Comparison of ENCODE assay signal across 26 cellular contexts in the genomic region with DNA sequence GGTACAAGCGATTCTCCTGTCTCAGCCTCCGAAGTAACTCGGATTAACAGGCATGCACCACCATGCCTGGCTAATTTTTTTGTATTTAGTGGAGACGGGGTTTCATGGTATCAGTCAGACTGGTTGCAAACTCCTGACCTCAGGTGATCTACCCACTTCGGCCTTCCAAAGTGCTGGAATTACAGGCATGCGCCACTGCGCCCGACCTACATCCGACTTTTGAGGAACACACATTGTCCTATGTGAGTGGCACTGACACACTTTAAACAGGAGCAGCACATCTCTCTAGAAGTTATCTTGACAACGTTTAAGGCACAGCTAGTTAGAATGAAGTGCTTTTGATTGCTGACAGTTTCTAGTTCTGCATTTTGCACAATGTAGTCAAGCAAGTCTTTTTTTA. TPM values are rescaled to one million over a fixed set of nuclear protein-coding genes. Genes with fewer than 3 reads are reported as not detected.
DNase-seq lines count a peak whose midpoint lies in the region; ATAC-seq and TF ChIP-seq lines count a peak whose summit lies in the region.
"Had no signal": no experiment of that assay in that cellular context is flagged by ENCODE, and none has a peak within 500 bp of the region (broad histone marks: within the 10 kb centered on the region; RNA-seq: fewer than 3 reads in every experiment).

No MANE protein-coding gene starts in this region.

- no peaks in the 10 kb centered on the region for H3K27me3 ChIP-seq in left ventricle myocardium inferior (ENCODE audit: low read depth)
- no peaks in the 10 kb centered on the region for H3K27me3 ChIP-seq in thoracic aorta (replicated peaks; ENCODE audit: insufficient read depth)
- no peaks in the 10 kb centered on the region for H3K27me3 ChIP-seq in Peyer's patch
- H3K27me3 ChIP-seq: BLaER1, transverse colon had no signal

- no peaks in the 10 kb centered on the region for H3K9me3 Mint-ChIP-seq in activated CD4-positive, alpha-beta T cell treated with anti-CD3 and anti-CD28 coated beads, Interleukin-2, amount 10 ng/mL, durations not matched to agents 24 days and 14 days
- H3K9me3 Mint-ChIP-seq: effector memory CD8-positive, alpha-beta T cell; neural crest cell had no signal

- H3K4me3 Mint-ChIP-seq in activated CD4-positive, alpha-beta T cell treated with anti-CD3 and anti-CD28 coated beads, Interleukin-2, amount 10 ng/mL, durations not matched to agents 24 days and 14 days = no peak overlapping the region
- H3K4me3 Mint-ChIP-seq: effector memory CD8-positive, alpha-beta T cell; T-helper 17 cell had no signal

- no peak overlapping the region for H3K4me3 ChIP-seq in left ventricle myocardium inferior
- no peak overlapping the region for H3K4me3 ChIP-seq in thoracic aorta
- H3K4me3 ChIP-seq in Peyer's patch = no peak overlapping the region
- H3K4me3 ChIP-seq: BLaER1, HAP-1, mucosa of descending colon, psoas muscle, skin epidermis, transverse colon had no signal

- H3K27ac ChIP-seq in RWPE1 (peak overlapping the region; percentile 60), left ventricle myocardium inferior (replicated peaks) (peak overlapping the region; percentile 52), thoracic aorta (peak overlapping the region; percentile 91 to 97), Peyer's patch (no peak overlapping the region)
- H3K27ac ChIP-seq: BLaER1 had no signal

- no peak for DNase-seq in activated CD4-positive, alpha-beta T cell treated with anti-CD3 and anti-CD28 coated beads, Interleukin-2, amount 10 ng/mL, durations not matched to agents 24 days and 14 days
- DNase-seq in activated CD4-positive, alpha-beta T cell treated with anti-CD3 and anti-CD28 coated beads, Interleukin-2, amount 50 U/mL, for 48 hours = no peak
- no peak for DNase-seq in RWPE1 (ENCODE audit: low spot score)
- DNase-seq in left ventricle myocardium inferior = no peak
- no peak for DNase-seq in thoracic aorta (ENCODE audit: low spot score)
- DNase-seq in DMS79 (lab: John Stamatoyannopoulos, UW) = no peak
- DNase-seq in Peyer's patch = no peak
- DNase-seq in activated effector memory CD4-positive, alpha-beta T cell treated with anti-CD3 and anti-CD28 coated beads, Interleukin-2, amount 50 U/mL, for 16 hours = no peak
- DNase-seq: activated CD4-positive, alpha-beta T cell treated with anti-CD3 and anti-CD28 coated beads, Interleukin-2, amount 50 U/mL, for 1 hour; activated naive CD4-positive, alpha-beta T cell treated with Interleukin-2 at 50 U/mL for 16 hours; effector memory CD8-positive, alpha-beta T cell; EL; glutamatergic neuron; Kasumi-1; NCI-H526 treated with DMSO at 0.1 percent for 48 hours; psoas muscle; stimulated activated CD4-positive, alpha-beta T cell treated with anti-CD3 and anti-CD28 coated beads, Interleukin-2, amount 100 ng/mL, for 48 hours; stimulated activated naive CD8-positive, alpha-beta T cell treated with anti-CD3 and anti-CD28 coated beads, Interleukin-15, Interleukin-2, amounts not matched to agents 100 U/mL and 50 U/mL, for 24 hours; T-helper 17 cell; transverse colon had no signal

- CTCF ChIA-PET in RWPE1 (lab: Yijun Ruan, JAX) = no interaction called here

- no peaks in the 10 kb centered on the region for H3K27me3 Mint-ChIP-seq in activated CD4-positive, alpha-beta T cell treated with anti-CD3 and anti-CD28 coated beads, Interleukin-2, amount 10 ng/mL, durations not matched to agents 24 days and 14 days
- H3K27me3 Mint-ChIP-seq: effector memory CD8-positive, alpha-beta T cell; T-helper 17 cell had no signal

- peak overlapping the region; percentile 47 for H3K27ac Mint-ChIP-seq in activated CD4-positive, alpha-beta T cell treated with anti-CD3 and anti-CD28 coated beads, Interleukin-2, amount 10 ng/mL, durations not matched to agents 24 days and 14 days
- H3K27ac Mint-ChIP-seq: T-helper 17 cell had no signal

- no peak for ATAC-seq in thoracic aorta (ENCODE audit: insufficient number of reproducible peaks, low FRiP score, low read depth)
- ATAC-seq: effector memory CD8-positive, alpha-beta T cell; left lobe of liver; mucosa of descending colon; psoas muscle; stimulated activated naive CD8-positive, alpha-beta T cell treated with anti-CD3 and anti-CD28 coated beads, Interleukin-15, Interleukin-2, amounts not matched to agents 100 U/mL and 50 U/mL, for 24 hours; T-helper 17 cell had no signal

- H3K9me3 ChIP-seq in left ventricle myocardium inferior (replicated peaks) (no peaks in the 10 kb centered on the region), thoracic aorta (no peaks in the 10 kb centered on the region), Peyer's patch (no peaks in the 10 kb centered on the region)
- H3K9me3 ChIP-seq: BLaER1, HAP-1, mucosa of descending colon, psoas muscle, transverse colon had no signal

- H3K36me3 ChIP-seq in left ventricle myocardium inferior (peaks cover 20% of the 10 kb centered on the region), thoracic aorta (no peaks in the 10 kb centered on the region), Peyer's patch (peaks cover 0 to 69% (median 0%) of the 10 kb centered on the region in 3 donors)

- TF ChIP-seq CTCF in RWPE1 (conservative IDR thresholded peaks at IDR 0.05; ENCODE audit: low read depth) (no peak), left ventricle myocardium inferior (IDR thresholded peaks at IDR 0.05; ENCODE audit: borderline replicate concordance) (no peak), thoracic aorta (IDR thresholded peaks at IDR 0.05) (no peak), Peyer's patch (IDR thresholded peaks at IDR 0.05) (no peak)

- POLR2A ChIA-PET in RWPE1 (lab: Yijun Ruan, JAX; ENCODE audit: low non-redundant PET) = no interaction called here

- H3K4me1 ChIP-seq in left ventricle myocardium inferior (peaks cover 99% of the 10 kb centered on the region), thoracic aorta (ENCODE audit: control insufficient read depth in 1 of 2, low read depth in 2 of 2) (peaks cover 58 to 93% of the 10 kb centered on the region in 2 donors), Peyer's patch (peaks cover 0 to 33% (median 2%) of the 10 kb centered on the region in 4 donors)

- no peak for TF ChIP-seq POLR2A in Peyer's patch (IDR thresholded peaks at IDR 0.05)

- peaks cover 69% of the 10 kb centered on the region for H3K36me3 Mint-ChIP-seq in activated CD4-positive, alpha-beta T cell treated with anti-CD3 and anti-CD28 coated beads, Interleukin-2, amount 10 ng/mL, durations not matched to agents 24 days and 14 days (ENCODE audit: low read depth)

- intact Hi-C loops in activated CD4-positive, alpha-beta T cell treated with anti-CD3 and anti-CD28 coated beads, Interleukin-2, amount 10 ng/mL, durations not matched to agents 24 days and 14 days (cut with micrococcal nuclease) = no loop called here
- intact Hi-C loops in left ventricle myocardium inferior (cut with micrococcal nuclease) = no loop called here

- peaks cover 58% of the 10 kb centered on the region for H3K4me1 Mint-ChIP-seq in activated CD4-positive, alpha-beta T cell treated with anti-CD3 and anti-CD28 coated beads, Interleukin-2, amount 10 ng/mL, durations not matched to agents 24 days and 14 days

RNA-seq across cellular contexts. Expression of a gene that starts 26.7 kb away (rescaled TPM):
- 31.9 and 36.9 TPM in 2 replicates for total RNA-seq in activated CD4-positive, alpha-beta T cell treated with anti-CD3 and anti-CD28 coated beads, Interleukin-2, amount 10 ng/mL, durations not matched to agents 24 days and 14 days
- total RNA-seq in left ventricle myocardium inferior (28.1 TPM), thoracic aorta (100 to 1,000 TPM; 122 to 181 TPM), Peyer's patch (10 to 100 TPM; 63.9 to 97.0 (median 87.5) TPM)

Comparison
In these comparisons a context has a peak if more than half of its experiments do, and no peak if none do; other contexts are left out.
1. H3K27ac ChIP-seq: peak in RWPE1 (single experiment), left ventricle myocardium inferior (single experiment) and thoracic aorta (2 of 2); none in Peyer's patch (0 of 4).